ENCODE assay signal across 30 cellular contexts in the genomic region with DNA sequence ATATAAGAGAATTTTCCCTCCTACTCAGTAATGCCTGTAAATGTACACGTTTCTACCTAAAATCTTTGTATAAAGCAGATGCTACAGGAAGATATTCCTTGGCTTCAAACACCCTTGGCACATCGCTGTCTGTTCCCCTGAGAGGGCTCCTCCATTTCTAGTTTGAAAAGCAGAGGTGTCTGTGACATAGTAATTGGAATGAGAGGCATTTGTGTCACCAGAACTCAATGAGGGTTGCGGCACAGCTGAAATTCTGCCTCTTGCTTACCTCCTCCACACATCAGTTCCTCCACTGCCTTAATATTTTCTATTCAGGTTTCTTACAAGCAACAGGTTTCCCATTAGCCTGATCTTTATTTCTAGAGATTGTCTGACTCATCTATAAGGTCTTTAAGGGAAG.
"Had no signal": no experiment of that assay in that cellular context is flagged by ENCODE, and none has a peak within 500 bp of the region (broad histone marks: within the 10 kb centered on the region; RNA-seq: fewer than 3 reads in every experiment).

No MANE protein-coding gene starts in this region.

- H3K4me3 ChIP-seq: adrenal gland, body of pancreas, breast epithelium had no signal

- H3K27me3 ChIP-seq: adrenal gland, body of pancreas, brain microvascular endothelial cell, breast epithelium had no signal

- DNase-seq: activated B cell treated with CpG ODN at 0.5 μM for 24 hours; activated CD4-positive, alpha-beta memory T cell treated with anti-CD3 and anti-CD28 coated beads for 36 hours; activated CD4-positive, alpha-beta T cell treated with anti-CD3 and anti-CD28 coated beads for 4 hours; activated CD4-positive, alpha-beta T cell treated with anti-CD3 and anti-CD28 coated beads, Interleukin-2, amount 10 ng/mL, durations not matched to agents 24 days and 14 days; activated CD4-positive, alpha-beta T cell treated with anti-CD3 and anti-CD28 coated beads, Interleukin-2, amount 50 U/mL, for 1 hour; activated CD4-positive, alpha-beta T cell treated with anti-CD3 and anti-CD28 coated beads, Interleukin-2, amount 50 U/mL, for 4 hours; activated CD4-positive, CD25-positive, alpha-beta regulatory T cell treated with anti-CD3 and anti-CD28 coated beads, Interleukin-2, amount 50 U/mL, for 72 hours; activated CD8-positive, alpha-beta memory T cell treated with anti-CD3 and anti-CD28 coated beads, Interleukin-2, amount 50 U/mL, for 4 hours; activated CD8-positive, alpha-beta T cell treated with anti-CD3 and anti-CD28 coated beads for 36 hours; activated effector memory CD4-positive, alpha-beta T cell treated with anti-CD3 and anti-CD28 coated beads, Interleukin-2, amount 50 U/mL, for 16 hours; activated gamma-delta T cell treated with Interleukin-2 at 50 U/mL for 16 hours; activated naive CD4-positive, alpha-beta T cell; activated naive CD4-positive, alpha-beta T cell treated with anti-CD3 and anti-CD28 coated beads for 36 hours; activated naive CD4-positive, alpha-beta T cell treated with anti-CD3 and anti-CD28 coated beads, Interleukin-2, amount 50 U/mL, for 16 hours; activated naive CD8-positive, alpha-beta T cell treated with anti-CD3 and anti-CD28 coated beads for 36 hours; activated T-cell treated with anti-CD3 and anti-CD28 coated beads for 4 hours; activated T-cell treated with anti-CD3 and anti-CD28 coated beads, Interleukin-2, amount 50 U/mL, for 1 hour; activated T-cell treated with anti-CD3 and anti-CD28 coated beads, Interleukin-2, amount 50 U/mL, for 4 hours; activated T-cell treated with anti-CD3 and anti-CD28 coated beads, Interleukin-2, amount 50 U/mL, for 72 hours; adrenal gland; amniotic stem cell; aorta; body of pancreas; brain microvascular endothelial cell; cerebellar nuclear complex; T-helper 1 cell; T-helper 2 cell; T-helper 9 cell had no signal

- H3K9me3 ChIP-seq: adrenal gland, body of pancreas, breast epithelium had no signal

- H3K4me1 ChIP-seq: adrenal gland, body of pancreas, breast epithelium had no signal

- H3K27ac ChIP-seq: adrenal gland, body of pancreas, brain microvascular endothelial cell, breast epithelium, VCaP had no signal

- H3K36me3 ChIP-seq: adrenal gland, brain microvascular endothelial cell, breast epithelium had no signal
